In the genomic region with DNA sequence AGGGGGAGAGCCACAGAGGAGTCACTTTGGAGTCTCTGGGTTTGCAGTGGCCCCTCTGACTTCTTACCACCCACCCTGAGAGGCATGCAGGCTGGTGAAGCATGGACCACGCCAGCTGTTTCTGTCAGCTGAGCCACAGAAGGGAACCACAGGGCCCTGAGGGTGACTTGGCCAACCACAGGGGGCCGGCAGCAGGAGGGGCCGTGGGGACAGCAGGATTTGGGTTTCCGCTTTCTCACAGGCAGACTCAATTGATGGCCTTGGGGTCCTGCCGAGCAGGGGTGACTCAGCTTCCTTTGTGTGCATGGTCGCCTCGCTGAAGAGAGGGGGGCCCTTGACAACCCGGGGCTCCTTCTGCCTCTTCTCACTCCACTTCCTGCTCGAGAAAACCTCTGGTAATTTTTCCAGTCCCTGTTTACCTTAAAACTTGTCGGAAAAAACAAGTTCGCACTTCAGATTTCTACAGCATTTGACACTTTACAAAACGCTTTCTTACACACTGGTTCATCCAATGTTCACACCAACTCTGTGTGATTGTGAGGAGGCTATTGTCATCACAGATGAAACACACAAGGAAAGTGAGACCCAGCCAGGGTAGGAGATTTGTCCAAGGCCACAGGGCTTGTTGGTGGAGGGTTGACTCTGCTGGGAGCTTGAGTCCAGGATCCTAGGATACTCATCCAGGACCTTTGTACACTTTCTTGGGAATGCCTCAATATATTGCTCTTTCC, we compare ENCODE assay signal across 8 cellular contexts.
A peak's percentile ranks its signal among the peaks of the same experiment; 100 is the strongest.
DNase-seq lines count a peak whose midpoint lies in the region; ATAC-seq and TF ChIP-seq lines count a peak whose summit lies in the region.

No MANE protein-coding gene starts in this region.

- 54% methylated on average over 11 of the region's 12 CpGs for WGBS in esophagus muscularis mucosa
- 51 to 67% (median 55%) methylated on average over 10 to 12 of the region's 12 CpGs for WGBS in stomach, 5 donors

- no peak overlapping the region for H3K27ac ChIP-seq in esophagus muscularis mucosa (replicated peaks in 1 of 4)
- no peak overlapping the region for H3K27ac ChIP-seq in stomach

- ATAC-seq in GM18868 (IDR thresholded peaks at IDR 0.05; ENCODE audit: unreplicated experiment) (peak; percentile 91), HG02759 (IDR thresholded peaks at IDR 0.05; ENCODE audit: unreplicated experiment) (peak; percentile 94)

- DNase-seq in NB4 (ENCODE audit: low read depth) (peak; percentile 99), choroid plexus epithelial cell (ENCODE audit: low read depth) (peak; percentile 26), esophagus muscularis mucosa (ENCODE audit: extremely low spot score) (no peak), stomach (no peak), HUDEP-2 (lab: John Stamatoyannopoulos, UW; ENCODE audit: unreplicated experiment in 76 of 76) (no peak)
- DNase-seq in stimulated activated CD8-positive, alpha-beta memory T cell treated with anti-CD3 and anti-CD28 coated beads, Interleukin-4, amount 100 ng/mL, for 48 hours, result peak; percentile 66

- peaks cover 0 to 15% (median 11%) of the 10 kb centered on the region in 4 donors for H3K4me1 ChIP-seq in esophagus muscularis mucosa
- H3K4me1 ChIP-seq in stomach, result peaks cover 0 to 17% (median 4%) of the 10 kb centered on the region in 4 donors

- no peak for TF ChIP-seq EP300 in esophagus muscularis mucosa (IDR thresholded peaks at IDR 0.05)
- no peak for TF ChIP-seq EP300 in stomach (IDR thresholded peaks at IDR 0.05)

- intact Hi-C loops in esophagus muscularis mucosa (cut with DNase I) (no loop called here), stomach (cut with DNase I; ENCODE audit: low total_unique reads) (no loop called here)

- peak overlapping the region; percentile 14 for H3K4me3 ChIP-seq in NB4 (ENCODE audit: low read depth, low read length)
- H3K4me3 ChIP-seq in choroid plexus epithelial cell (ENCODE audit: low read depth, low read length), result no peak overlapping the region
- H3K4me3 ChIP-seq in esophagus muscularis mucosa, result no peak overlapping the region
- H3K4me3 ChIP-seq in stomach, result no peak overlapping the region

- H3K27me3 ChIP-seq in esophagus muscularis mucosa (no peaks in the 10 kb centered on the region), stomach (no peaks in the 10 kb centered on the region)

- no peaks in the 10 kb centered on the region for H3K36me3 ChIP-seq in esophagus muscularis mucosa
- no peaks in the 10 kb centered on the region for H3K36me3 ChIP-seq in stomach

- TF ChIP-seq CTCF in NB4 (IDR thresholded peaks at IDR 0.05; ENCODE audit: low read depth, low read length) (no peak), choroid plexus epithelial cell (conservative IDR thresholded peaks at IDR 0.05; ENCODE audit: low read depth, low read length) (no peak), esophagus muscularis mucosa (IDR thresholded peaks at IDR 0.05) (no peak), stomach (IDR thresholded peaks at IDR 0.05) (no peak)

- H3K9me3 ChIP-seq in esophagus muscularis mucosa (no peaks in the 10 kb centered on the region), stomach (no peaks in the 10 kb centered on the region)

- TF ChIP-seq POLR2A in NB4 (IDR thresholded peaks at IDR 0.05; ENCODE audit: extremely low read depth, insufficient read length), result no peak
- TF ChIP-seq POLR2A in esophagus muscularis mucosa (IDR thresholded peaks at IDR 0.05; ENCODE audit: low read depth), result no peak
- TF ChIP-seq POLR2A in stomach (IDR thresholded peaks at IDR 0.05), result no peak

Comparison
In these comparisons a context has a peak if more than half of its experiments do, and no peak if none do; other contexts are left out.
1. DNase-seq: peak in NB4 (single experiment), choroid plexus epithelial cell (single experiment) and stimulated activated CD8-positive, alpha-beta memory T cell treated with anti-CD3 and anti-CD28 coated beads, Interleukin-4, amount 100 ng/mL, for 48 hours (single experiment); none in esophagus muscularis mucosa (single experiment), stomach (single experiment) and HUDEP-2 (0 of 76).